In genomic region chr7:27108390-27109127, GRCh38 we compare ENCODE assay signal across 13 cellular contexts. TPM values are rescaled to one million over a fixed set of nuclear protein-coding genes. Genes with fewer than 3 reads are reported as not detected.
DNase-seq lines count a peak whose midpoint lies in the region; ATAC-seq and TF ChIP-seq lines count a peak whose summit lies in the region.
"Had no signal": no experiment of that assay in that cellular context is flagged by ENCODE, and none has a peak within 500 bp of the region (broad histone marks: within the 10 kb centered on the region; RNA-seq: fewer than 3 reads in every experiment).

No MANE protein-coding gene starts in this region.

- no peak overlapping the region for H3K9ac ChIP-seq in liver (ENCODE audit: low read depth in 1 of 2, low read length in 2 of 2)

- H3K4me3 ChIP-seq in epithelial cell of proximal tubule (ENCODE audit: low read depth, low read length) = peak overlapping the region; percentile 35
- no peak overlapping the region for H3K4me3 ChIP-seq in liver (ENCODE audit: low read depth in 1 of 3, low read length in 3 of 3)
- peak overlapping the region in 3 of 7 experiments; percentile 6 to 15 (median 13) for H3K4me3 ChIP-seq in skin epidermis

- H3K27ac ChIP-seq in liver (ENCODE audit: low read depth in 1 of 2, low read length in 2 of 2) (peak overlapping the region; percentile 71), skin epidermis (peak overlapping the region in 11 of 21 experiments; percentile 5 to 74 (median 54))

- ATAC-seq in naive thymus-derived CD8-positive, alpha-beta T cell = no peak
- ATAC-seq in activated T-cell treated with anti-CD3 and anti-CD28 coated beads, Interleukin-2, amount 50 U/mL, for 72 hours (replicated peaks in 1 of 2) = no peak
- ATAC-seq in HG02970 (IDR thresholded peaks at IDR 0.05; ENCODE audit: low FRiP score, unreplicated experiment) = no peak

- no peaks in the 10 kb centered on the region for H3K9me3 ChIP-seq in liver (ENCODE audit: control insufficient read depth in 4 of 4, low read length in 3 of 4)
- H3K9me3 ChIP-seq: tibial artery had no signal

- POLR2A ChIA-PET in naive thymus-derived CD8-positive, alpha-beta T cell (lab: Charles Lee) = no interaction called here

- H3K27me3 ChIP-seq in liver (ENCODE audit: control insufficient read depth in 4 of 4, insufficient read depth in 4 of 4, low read length in 3 of 4) = peaks cover 0 to 31% (median 5%) of the 10 kb centered on the region in 4 donors
- H3K27me3 ChIP-seq: tibial artery had no signal

- H3K27me3 Mint-ChIP-seq in naive thymus-derived CD8-positive, alpha-beta T cell = peaks cover 10 to 42% (median 24%) of the 10 kb centered on the region in 5 donors
- peaks cover 23% of the 10 kb centered on the region for H3K27me3 Mint-ChIP-seq in activated T-cell treated with anti-CD3 and anti-CD28 coated beads, Interleukin-2, amount 50 U/mL, for 72 hours (ENCODE audit: low read depth)

- peaks cover 0 to 3% (median 1%) of the 10 kb centered on the region in 4 donors for H3K4me1 ChIP-seq in liver (ENCODE audit: control insufficient read depth in 4 of 4, insufficient read depth in 4 of 4, low read length in 3 of 4)

- TF ChIP-seq CTCF in epithelial cell of proximal tubule (conservative IDR thresholded peaks at IDR 0.05; ENCODE audit: low read depth, low read length) = no peak
- TF ChIP-seq CTCF in liver (IDR thresholded peaks at IDR 0.05; ENCODE audit: low read depth, low read length, missing input control) = no peak

- H3K27ac Mint-ChIP-seq in naive thymus-derived CD8-positive, alpha-beta T cell = no peak overlapping the region
- H3K27ac Mint-ChIP-seq in activated T-cell treated with anti-CD3 and anti-CD28 coated beads, Interleukin-2, amount 50 U/mL, for 72 hours = no peak overlapping the region
- H3K27ac Mint-ChIP-seq: CD4-positive, alpha-beta T cell had no signal

- DNase-seq in NCI-H510A (lab: John Stamatoyannopoulos, UW) (peak; percentile 72), epithelial cell of proximal tubule (ENCODE audit: low read depth) (no peak), occipital lobe (lab: John Stamatoyannopoulos, UW) (no peak)
- DNase-seq in naive thymus-derived CD8-positive, alpha-beta T cell = no peak
- DNase-seq in activated T-cell treated with anti-CD3 and anti-CD28 coated beads, Interleukin-2, amount 50 U/mL, for 72 hours = no peak
- DNase-seq: amniotic stem cell; CD4-positive, alpha-beta T cell; NCI-H1436 treated with DMSO at 0.1 percent for 48 hours; stimulated activated CD4-positive, alpha-beta T cell treated with anti-CD3 and anti-CD28 coated beads, Interleukin-15, amount 100 ng/mL, for 24 hours; tibial artery had no signal

- H3K36me3 Mint-ChIP-seq in naive thymus-derived CD8-positive, alpha-beta T cell = peaks cover 0 to 2% (median 0%) of the 10 kb centered on the region in 3 donors
- no peaks in the 10 kb centered on the region for H3K36me3 Mint-ChIP-seq in activated T-cell treated with anti-CD3 and anti-CD28 coated beads, Interleukin-2, amount 50 U/mL, for 72 hours (ENCODE audit: insufficient read depth in 2 of 2)

- H3K36me3 ChIP-seq in liver (ENCODE audit: control insufficient read depth in 4 of 4, insufficient read depth in 3 of 4, low read depth in 1 of 4, low read length in 3 of 4) = no peaks in the 10 kb centered on the region

- peaks cover 3 to 5% (median 3%) of the 10 kb centered on the region in 4 donors for H3K4me1 Mint-ChIP-seq in naive thymus-derived CD8-positive, alpha-beta T cell
- H3K4me1 Mint-ChIP-seq in activated T-cell treated with anti-CD3 and anti-CD28 coated beads, Interleukin-2, amount 50 U/mL, for 72 hours (ENCODE audit: low read depth) = no peaks in the 10 kb centered on the region

- WGBS in liver = 23% methylated on average over 41 of the region's 41 CpGs

- no peaks in the 10 kb centered on the region for H3K9me3 Mint-ChIP-seq in naive thymus-derived CD8-positive, alpha-beta T cell
- no peaks in the 10 kb centered on the region for H3K9me3 Mint-ChIP-seq in activated T-cell treated with anti-CD3 and anti-CD28 coated beads, Interleukin-2, amount 50 U/mL, for 72 hours
- H3K9me3 Mint-ChIP-seq: CD4-positive, alpha-beta T cell had no signal

- no peak for TF ChIP-seq RAD21 in liver (IDR thresholded peaks at IDR 0.05)

- no peak overlapping the region for H3K4me3 Mint-ChIP-seq in naive thymus-derived CD8-positive, alpha-beta T cell
- no peak overlapping the region for H3K4me3 Mint-ChIP-seq in activated T-cell treated with anti-CD3 and anti-CD28 coated beads, Interleukin-2, amount 50 U/mL, for 72 hours
- H3K4me3 Mint-ChIP-seq: CD4-positive, alpha-beta T cell had no signal

TF ChIP-seq in liver, 16 proteins besides CTCF, POLR2A, EP300 and RAD21 (continues in another document):
- TF ChIP-seq ZBTB33 (IDR thresholded peaks at IDR 0.05) (no peak), REST (IDR thresholded peaks at IDR 0.05) (no peak), FOXA1 (IDR thresholded peaks at IDR 0.05) (no peak)

RNA-seq across cellular contexts. Expression of gene HOXA2, which starts 6.1 kb away (rescaled TPM):
- total RNA-seq in epithelial cell of proximal tubule = 0.69 and 2.0 TPM in 2 replicates
- under 1 TPM; 0.05 to 0.08 TPM for total RNA-seq in liver
- under 1 TPM; 0.08 to 0.13 TPM for polyA plus RNA-seq in liver
- not detected for total RNA-seq in naive thymus-derived CD8-positive, alpha-beta T cell
- polyA plus RNA-seq in naive thymus-derived CD8-positive, alpha-beta T cell = not detected
- total RNA-seq in activated T-cell treated with anti-CD3 and anti-CD28 coated beads, Interleukin-2, amount 50 U/mL, for 72 hours = not detected
- total RNA-seq in occipital lobe = not detected
- total RNA-seq: CD4-positive, alpha-beta T cell had no signal

RNA-seq across cellular contexts. Expression of gene HOXA1, which starts 12.8 kb away (rescaled TPM):
- total RNA-seq in epithelial cell of proximal tubule (5.7 and 7.1 TPM in 2 replicates), liver (under 1 TPM; 0.08 to 0.28 TPM), occipital lobe (not detected)
- polyA plus RNA-seq in liver = under 1 TPM; 0.17 to 0.25 TPM
- under 1 TPM; 0.44 to 0.68 TPM for total RNA-seq in naive thymus-derived CD8-positive, alpha-beta T cell
- under 1 TPM in 2 of 3 donors, not detected in 1; 0.15 to 0.38 TPM for polyA plus RNA-seq in naive thymus-derived CD8-positive, alpha-beta T cell
- under 1 TPM; 0.58 to 0.69 TPM for total RNA-seq in activated T-cell treated with anti-CD3 and anti-CD28 coated beads, Interleukin-2, amount 50 U/mL, for 72 hours

RNA-seq across cellular contexts. Expression of gene HOXA4, which starts 22.0 kb away (rescaled TPM):
- total RNA-seq in epithelial cell of proximal tubule = 9.2 and 14.6 TPM in 2 replicates
- under 1 TPM; 0.17 to 0.28 TPM for total RNA-seq in liver
- 1 to 10 TPM in 1 of 2 donors, under 1 TPM in 1; 0.32 to 1.1 TPM for polyA plus RNA-seq in liver
- total RNA-seq in naive thymus-derived CD8-positive, alpha-beta T cell = under 1 TPM in 1 of 2 experiments, not detected in 1; 0.31 TPM
- polyA plus RNA-seq in naive thymus-derived CD8-positive, alpha-beta T cell = under 1 TPM in 2 of 3 donors, not detected in 1; 0.22 to 0.38 TPM
- under 1 TPM in 1 of 2 donors, not detected in 1; 0.79 TPM for total RNA-seq in activated T-cell treated with anti-CD3 and anti-CD28 coated beads, Interleukin-2, amount 50 U/mL, for 72 hours
- total RNA-seq in occipital lobe = not detected
- total RNA-seq: CD4-positive, alpha-beta T cell had no signal

RNA-seq across cellular contexts. Expression of gene HOXA5, which starts 34.9 kb away (rescaled TPM):
- total RNA-seq in epithelial cell of proximal tubule (20.1 and 47.6 TPM in 2 replicates), liver (1 to 10 TPM in 1 of 2 donors, under 1 TPM in 1; 0.42 to 2.1 TPM), occipital lobe (not detected)
- under 1 TPM; 0.40 to 0.90 TPM for polyA plus RNA-seq in liver
- total RNA-seq in naive thymus-derived CD8-positive, alpha-beta T cell = not detected
- polyA plus RNA-seq in naive thymus-derived CD8-positive, alpha-beta T cell = not detected
- total RNA-seq in activated T-cell treated with anti-CD3 and anti-CD28 coated beads, Interleukin-2, amount 50 U/mL, for 72 hours = under 1 TPM in 1 of 2 donors, not detected in 1; 0.14 TPM
- total RNA-seq: CD4-positive, alpha-beta T cell had no signal

RNA-seq across cellular contexts. Expression of gene HOXA6, which starts 39.0 kb away (rescaled TPM):
- total RNA-seq in epithelial cell of proximal tubule = 5.7 and 11.8 TPM in 2 replicates
- total RNA-seq in liver = under 1 TPM in 1 of 2 donors, not detected in 1; 0.23 TPM
- polyA plus RNA-seq in liver = not detected
- total RNA-seq in naive thymus-derived CD8-positive, alpha-beta T cell = not detected
- not detected for polyA plus RNA-seq in naive thymus-derived CD8-positive, alpha-beta T cell
- under 1 TPM in 1 of 2 donors, not detected in 1; 0.31 TPM for total RNA-seq in activated T-cell treated with anti-CD3 and anti-CD28 coated beads, Interleukin-2, amount 50 U/mL, for 72 hours
- not detected for total RNA-seq in occipital lobe
- total RNA-seq: CD4-positive, alpha-beta T cell had no signal
